In genomic region chr9:137236238-137236935, GRCh38 we compare ENCODE assay signal across 1 cellular context.
TF ChIP-seq lines count a peak whose summit lies in the region.

No MANE protein-coding gene starts in this region.

TF ChIP-seq in Ishikawa, 13 proteins besides CTCF, POLR2A, EP300 and RAD21 (continued from another document):
- TF ChIP-seq MAX (IDR thresholded peaks at IDR 0.05): peak; percentile 28; the same call in 1 of the 2 replicates
